In the genomic region with DNA sequence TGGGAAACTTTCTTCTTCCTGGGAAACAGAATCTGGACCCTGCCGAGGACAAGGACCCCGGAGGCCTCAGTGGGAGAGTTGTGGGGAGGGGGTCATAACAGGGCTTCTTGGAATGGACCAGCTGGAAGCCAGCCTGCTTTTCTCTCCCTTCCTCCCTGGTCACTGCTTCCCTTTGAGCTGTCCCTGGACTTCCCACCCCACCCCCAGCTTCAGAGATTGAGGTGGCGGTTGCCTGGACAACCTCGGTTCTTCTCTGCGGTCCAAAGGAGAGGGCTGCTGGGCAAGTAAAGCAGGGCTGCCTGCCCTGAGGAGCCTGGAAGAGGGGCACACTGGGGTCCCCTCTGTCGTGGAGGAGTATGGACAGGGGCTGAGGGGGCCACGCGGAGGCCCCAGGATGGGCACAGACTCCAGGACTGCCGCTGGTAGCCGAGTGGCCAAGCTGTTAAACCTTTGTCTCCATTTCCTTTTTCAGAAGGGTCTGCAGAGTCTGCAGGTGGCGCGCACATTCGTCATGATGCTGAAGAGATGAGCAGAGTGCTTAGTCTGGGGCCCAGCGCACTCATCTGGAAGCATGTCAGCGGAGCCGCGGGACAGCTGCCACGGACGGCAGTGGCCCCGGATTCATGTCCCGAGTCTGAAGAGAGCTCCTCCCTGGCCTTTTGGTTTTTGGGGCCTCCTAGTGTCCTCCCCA, we compare ENCODE assay signal across 8 cellular contexts. TPM values are rescaled to one million over a fixed set of nuclear protein-coding genes. Genes with fewer than 3 reads are reported as not detected.
DNase-seq lines count a peak whose midpoint lies in the region; TF ChIP-seq lines count a peak whose summit lies in the region.
"Had no signal": no experiment of that assay in that cellular context is flagged by ENCODE, and none has a peak within 500 bp of the region (broad histone marks: within the 10 kb centered on the region; RNA-seq: fewer than 3 reads in every experiment).

No MANE protein-coding gene starts in this region.

- no peak overlapping the region for H2AFZ ChIP-seq in osteoblast (ENCODE audit: low read length)
- no peak overlapping the region for H2AFZ ChIP-seq in MM.1S (ENCODE audit: low read length)

- H3K9me2 ChIP-seq in MM.1S (replicated peaks; ENCODE audit: insufficient read depth, low read length): no peaks in the 10 kb centered on the region

- intact Hi-C loops in stomach (cut with DNase I; ENCODE audit: low total_unique reads): no loop called here

- H3K4me3 ChIP-seq in NT2/D1 (ENCODE audit: insufficient read length, low read depth) (no peak overlapping the region), stomach (no peak overlapping the region), osteoblast (ENCODE audit: insufficient read depth, low read length) (no peak overlapping the region), MM.1S (ENCODE audit: low read length) (no peak overlapping the region)

- no peaks in the 10 kb centered on the region for H3K9me3 ChIP-seq in NT2/D1 (ENCODE audit: insufficient read depth, low read length)
- no peaks in the 10 kb centered on the region for H3K9me3 ChIP-seq in stomach
- H3K9me3 ChIP-seq in osteoblast (ENCODE audit: low read depth, low read length): no peaks in the 10 kb centered on the region
- no peaks in the 10 kb centered on the region for H3K9me3 ChIP-seq in MM.1S (replicated peaks; ENCODE audit: insufficient read depth, low read length)

- DNase-seq in NT2/D1 (ENCODE audit: low read depth, low spot score): peak; percentile 64
- peak; percentile 70 for DNase-seq in medulla oblongata (ENCODE audit: extremely low spot score)
- peak; percentile 17 for DNase-seq in stomach
- DNase-seq in SHP77 treated with DMSO at 0.1 percent for 48 hours (lab: John Stamatoyannopoulos, UW): no peak
- no peak for DNase-seq in osteoblast (ENCODE audit: insufficient read length, low spot score, missing footprints)
- no peak for DNase-seq in MM.1S
- DNase-seq: NCI-H1417 had no signal

- 66 to 76% (median 74%) methylated on average over 21 of the region's 21 CpGs for WGBS in stomach, 5 donors

- no peaks in the 10 kb centered on the region for H3K27me3 ChIP-seq in NT2/D1 (ENCODE audit: insufficient read depth, insufficient read length)
- H3K27me3 ChIP-seq in stomach: no peaks in the 10 kb centered on the region
- no peaks in the 10 kb centered on the region for H3K27me3 ChIP-seq in osteoblast (ENCODE audit: insufficient read depth, low read length)
- no peaks in the 10 kb centered on the region for H3K27me3 ChIP-seq in MM.1S (replicated peaks; ENCODE audit: insufficient read depth, low read length)

- TF ChIP-seq CTCF in stomach (IDR thresholded peaks at IDR 0.05) (no peak), osteoblast (IDR thresholded peaks at IDR 0.05; ENCODE audit: extremely low read depth, low read depth, low read length) (no peak), MM.1S (IDR thresholded peaks at IDR 0.05; ENCODE audit: low read length) (no peak)

- H4K20me1 ChIP-seq in osteoblast (ENCODE audit: insufficient read depth, low read length) (peaks cover 6% of the 10 kb centered on the region), MM.1S (ENCODE audit: insufficient read depth, low read length) (no peaks in the 10 kb centered on the region)

- H3K36me3 ChIP-seq in NT2/D1 (ENCODE audit: insufficient read depth, insufficient read length, low read length): peaks cover 45% of the 10 kb centered on the region
- peaks cover 18 to 28% (median 26%) of the 10 kb centered on the region in 4 donors for H3K36me3 ChIP-seq in stomach
- peaks cover 4% of the 10 kb centered on the region for H3K36me3 ChIP-seq in osteoblast (ENCODE audit: insufficient read depth, low read length)
- no peaks in the 10 kb centered on the region for H3K36me3 ChIP-seq in MM.1S (replicated peaks; ENCODE audit: insufficient read depth, low read length)

- no peaks in the 10 kb centered on the region for H3F3A ChIP-seq in MM.1S (ENCODE audit: insufficient read depth, low read length)

- H3K4me2 ChIP-seq in osteoblast (ENCODE audit: insufficient read depth, low read length) (no peak overlapping the region), MM.1S (ENCODE audit: low read depth, low read length) (no peak overlapping the region)

- peak overlapping the region; percentile 63 for H3K9ac ChIP-seq in NT2/D1 (ENCODE audit: insufficient read length, low read depth)
- H3K9ac ChIP-seq in MM.1S (ENCODE audit: low read length): no peak overlapping the region

- no peaks in the 10 kb centered on the region for H3K79me2 ChIP-seq in osteoblast (ENCODE audit: insufficient read depth, low read length)
- H3K79me2 ChIP-seq in MM.1S (ENCODE audit: low read length): no peaks in the 10 kb centered on the region

- no peak for TF ChIP-seq EP300 in stomach (IDR thresholded peaks at IDR 0.05)

- H3K4me1 ChIP-seq in NT2/D1 (ENCODE audit: insufficient read depth, insufficient read length) (peaks cover 15% of the 10 kb centered on the region), stomach (peaks cover 19 to 65% (median 45%) of the 10 kb centered on the region in 4 donors), osteoblast (ENCODE audit: insufficient read depth, low read length) (peaks cover 18% of the 10 kb centered on the region), MM.1S (ENCODE audit: low read length) (no peaks in the 10 kb centered on the region)

- peak overlapping the region; percentile 39 for H3K27ac ChIP-seq in cingulate gyrus (ENCODE audit: low read depth, low read length)
- H3K27ac ChIP-seq in stomach: peak overlapping the region in 4 of 5 donors; percentile 62 to 79 (median 76)
- H3K27ac ChIP-seq in osteoblast (ENCODE audit: low read depth, low read length): no peak overlapping the region
- H3K27ac ChIP-seq in MM.1S (ENCODE audit: low read length): no peak overlapping the region

- no peak for TF ChIP-seq POLR2A in stomach (IDR thresholded peaks at IDR 0.05)

RNA-seq across cellular contexts. Expression of gene KLHL25, which starts 42.8 kb away (rescaled TPM):
- 10 to 100 TPM in 1 of 5 donors, 1 to 10 TPM in 4; 1.2 to 36.2 (median 6.4) TPM for total RNA-seq in stomach
- polyA plus RNA-seq in stomach: 1 to 10 TPM; 4.3 to 6.4 (median 5.2) TPM
- 3.8 and 4.3 TPM in 2 replicates for total RNA-seq in osteoblast

Comparison
In these comparisons a context has a peak if more than half of its experiments do, and no peak if none do; other contexts are left out.
1. DNase-seq: peak in NT2/D1 (single experiment), medulla oblongata (single experiment) and stomach (single experiment); none in SHP77 treated with DMSO at 0.1 percent for 48 hours (single experiment), osteoblast (single experiment) and MM.1S (single experiment).
2. H3K27ac ChIP-seq: peak in cingulate gyrus (single experiment) and stomach (4 of 5); none in osteoblast (single experiment) and MM.1S (single experiment).